8 cellular contexts compared by ENCODE assay signal in genomic region chr6:41942045-41942851, GRCh38. TPM values are rescaled to one million over a fixed set of nuclear protein-coding genes. Genes with fewer than 3 reads are reported as not detected.
A peak's percentile ranks its signal among the peaks of the same experiment; 100 is the strongest.
DNase-seq lines count a peak whose midpoint lies in the region; ATAC-seq and TF ChIP-seq lines count a peak whose summit lies in the region.

No MANE protein-coding gene starts in this region.

- H3K4me3 ChIP-seq in GM12864 (ENCODE audit: low read depth, low read length) (peak overlapping the region; percentile 92), HUES48 (ENCODE audit: low read depth, low read length) (peak overlapping the region; percentile 91)

- no peak for TF ChIP-seq CTCF in GM12864 (IDR thresholded peaks at IDR 0.05; ENCODE audit: low read depth, low read length, missing control alignments)

- H3K27me3 ChIP-seq in HUES48 (ENCODE audit: control insufficient read depth, insufficient read depth, low read length) = peaks cover 7% of the 10 kb centered on the region; the same call in 1 of the 2 replicates

- no peak overlapping the region for H3K9ac ChIP-seq in HUES48 (ENCODE audit: low read depth, low read length)

- H3K4me1 ChIP-seq in HUES48 (ENCODE audit: control insufficient read depth, insufficient read depth, low read length) = peaks cover 26% of the 10 kb centered on the region

- no peak for ATAC-seq in HG02610 (IDR thresholded peaks at IDR 0.05; ENCODE audit: unreplicated experiment)
- no peak for ATAC-seq in GM19324 (IDR thresholded peaks at IDR 0.05; ENCODE audit: low FRiP score, unreplicated experiment)

- no peak overlapping the region for H3K27ac ChIP-seq in HUES48 (ENCODE audit: low read depth, low read length)
- peak overlapping the region; percentile 75 for H3K27ac ChIP-seq in angular gyrus (ENCODE audit: low read depth, low read length)
- H3K27ac ChIP-seq in temporal lobe (ENCODE audit: low read depth, low read length) = peak overlapping the region; percentile 28

- H3K36me3 ChIP-seq in HUES48 (ENCODE audit: control insufficient read depth, insufficient read depth, low read length) = peaks cover 5% of the 10 kb centered on the region; the same call in 1 of the 2 replicates

- no peaks in the 10 kb centered on the region for H3K9me3 ChIP-seq in HUES48 (ENCODE audit: control insufficient read depth, insufficient read depth, low read length)

- no peak for DNase-seq in GM12864 (ENCODE audit: low read depth)
- DNase-seq in kidney tubule cell (ENCODE audit: low spot score) = peak; percentile 95
- no peak for DNase-seq in stimulated activated CD4-positive, alpha-beta T cell treated with anti-CD3 and anti-CD28 coated beads, Interleukin-1b, Interleukin-23, amount 100 ng/mL, for 48 hours

RNA-seq across cellular contexts. Expression of gene CCND3, which starts 0.6 kb away (rescaled TPM):
- 13.0 TPM for total RNA-seq in temporal lobe

RNA-seq across cellular contexts. Expression of gene BYSL, which starts 20.9 kb away (rescaled TPM):
- 11.6 TPM for total RNA-seq in temporal lobe

RNA-seq across cellular contexts. Expression of gene MED20, which starts 21.3 kb away (rescaled TPM):
- 13.3 TPM for total RNA-seq in temporal lobe

RNA-seq across cellular contexts. Expression of gene USP49, which starts 47.1 kb away (rescaled TPM):
- total RNA-seq in temporal lobe = 14.5 TPM
